ENCODE assay signal across 8 cellular contexts in genomic region chr11:61828629-61829407, GRCh38. TPM values are rescaled to one million over a fixed set of nuclear protein-coding genes. Genes with fewer than 3 reads are reported as not detected.
DNase-seq lines count a peak whose midpoint lies in the region; ATAC-seq and TF ChIP-seq lines count a peak whose summit lies in the region.

No MANE protein-coding gene starts in this region.

- in situ Hi-C loops in Panc1 (cut with HindIII; ENCODE audit: low pct_unique_long_range_greater_than_20kb, low sequenced_read_pairs), result no loop called here

- peaks cover 43% of the 10 kb centered on the region for H3K4me1 ChIP-seq in Panc1 (ENCODE audit: control insufficient read depth, insufficient read depth, low read length)

- peaks cover 5% of the 10 kb centered on the region for H3K27me3 Mint-ChIP-seq in brain

- peak; percentile 75; the same call in 1 of the 2 replicates for TF ChIP-seq CTCF in Panc1 (IDR thresholded peaks at IDR 0.05)
- TF ChIP-seq CTCF in brain (conservative IDR thresholded peaks at IDR 0.05), result peak; percentile 36 to 69

- POLR2A ChIA-PET in Panc1 (lab: Charles Lee), result interaction anchor here (1.8 kb wide), 1 partner anchor 14 kb away, joined by 10 read pairs; no protein-coding TSS in a partner anchor

- ATAC-seq in HG02973 (IDR thresholded peaks at IDR 0.05; ENCODE audit: unreplicated experiment), result peak; percentile 24
- peak; percentile 59 for ATAC-seq in Panc1

- peaks cover 4% of the 10 kb centered on the region for H3K36me3 Mint-ChIP-seq in brain

- intact Hi-C loops in Panc1 (cut with micrococcal nuclease; ENCODE audit: unreplicated experiment), result no loop called here

- DNase-seq in DMS 273 (lab: John Stamatoyannopoulos, UW; ENCODE audit: unreplicated experiment) (peak; percentile 69), DMS 273 treated with DMSO at 0.1 percent for 48 hours (lab: John Stamatoyannopoulos, UW) (no peak), Panc1 (ENCODE audit: low read depth, low spot score) (no peak), skeletal muscle cell (ENCODE audit: low read depth) (no peak), RKO (ENCODE audit: low spot score) (no peak)

- H3K4me3 ChIP-seq in Panc1 (ENCODE audit: low read depth in 2 of 2, low read length in 2 of 2) (peak overlapping the region; percentile 81 to 82), iPS-18c (ENCODE audit: insufficient read depth, low read depth, low read length) (peak overlapping the region; percentile 93), skeletal muscle cell (ENCODE audit: low read depth, low read length) (peak overlapping the region; percentile 94)

- H3K4me1 Mint-ChIP-seq in brain, result peaks cover 67% of the 10 kb centered on the region

- peak overlapping the region; percentile 83 to 90 (median 88) for H3K4me3 Mint-ChIP-seq in brain

- H3K9me3 ChIP-seq in Panc1 (ENCODE audit: control insufficient read depth, insufficient read depth, low read depth, low read length), result no peaks in the 10 kb centered on the region
- H3K9me3 ChIP-seq in iPS-18c (ENCODE audit: control insufficient read depth, insufficient read depth, low read length), result no peaks in the 10 kb centered on the region

- CTCF ChIA-PET in Panc1 (lab: Charles Lee), result no interaction called here

- H3K27me3 ChIP-seq in Panc1 (ENCODE audit: control insufficient read depth, insufficient read depth, low read length), result no peaks in the 10 kb centered on the region

- no TSS peak for BruUV-seq in Panc1 (replicated peaks; lab: Mats Ljungman, UMichigan)

- no peaks in the 10 kb centered on the region for H3K36me3 ChIP-seq in Panc1 (ENCODE audit: control insufficient read depth, insufficient read depth, low read length)

- H3K27ac ChIP-seq in Panc1 (ENCODE audit: low read length), result peak overlapping the region; percentile 92

- peaks cover 0 to 2% (median 0%) of the 10 kb centered on the region in 5 experiments for H3K9me3 Mint-ChIP-seq in brain

- H3K27ac Mint-ChIP-seq in brain, result peak overlapping the region; percentile 95 to 100 (median 99)

RNA-seq across cellular contexts. Expression of gene FADS2, which starts 0.7 kb away (rescaled TPM):
- total RNA-seq in Panc1 (2021; ENCODE audit: unreplicated experiment), result 679 TPM
- 887 TPM for polyA plus RNA-seq in Panc1 (2012; ENCODE audit: insufficient read length)
- 266 TPM for polyA plus RNA-seq in brain (ENCODE audit: insufficient read depth, low read depth, low replicate concordance)

RNA-seq across cellular contexts. Expression of gene FADS1, which starts 12.0 kb away (rescaled TPM):
- 186 TPM for total RNA-seq in Panc1 (2021; ENCODE audit: unreplicated experiment)
- 219 TPM for polyA plus RNA-seq in Panc1 (2012; ENCODE audit: insufficient read length)
- 103 TPM for polyA plus RNA-seq in brain (ENCODE audit: insufficient read depth, low read depth, low replicate concordance)

RNA-seq across cellular contexts. Expression of gene FEN1, which starts 36.1 kb away (rescaled TPM):
- total RNA-seq in Panc1 (2021; ENCODE audit: unreplicated experiment), result 67.6 TPM
- polyA plus RNA-seq in Panc1 (2012; ENCODE audit: insufficient read length), result 54.6 TPM
- polyA plus RNA-seq in brain (ENCODE audit: insufficient read depth, low read depth, low replicate concordance), result 74.9 TPM

RNA-seq across cellular contexts. Expression of gene TMEM258, which starts 36.4 kb away (rescaled TPM):
- total RNA-seq in Panc1 (2021; ENCODE audit: unreplicated experiment), result 139 TPM
- 283 TPM for polyA plus RNA-seq in Panc1 (2012; ENCODE audit: insufficient read length)
- polyA plus RNA-seq in brain (ENCODE audit: insufficient read depth, low read depth, low replicate concordance), result 370 TPM
